In genomic region chr17:44559288-44560249, GRCh38 we compare ENCODE assay signal across 12 cellular contexts. TPM values are rescaled to one million over a fixed set of nuclear protein-coding genes. Genes with fewer than 3 reads are reported as not detected.
DNase-seq lines count a peak whose midpoint lies in the region; ATAC-seq and TF ChIP-seq lines count a peak whose summit lies in the region.
"Had no signal": no experiment of that assay in that cellular context is flagged by ENCODE, and none has a peak within 500 bp of the region (broad histone marks: within the 10 kb centered on the region; RNA-seq: fewer than 3 reads in every experiment).

No MANE protein-coding gene starts in this region.

- POLR2A ChIA-PET in CD8-positive, alpha-beta T cell (lab: Charles Lee) = no interaction called here

- peak overlapping the region; percentile 81 for H3K4me2 ChIP-seq in fibroblast of lung (ENCODE audit: extremely low read depth, insufficient read depth, low read length)

- H3K36me3 Mint-ChIP-seq in CD8-positive, alpha-beta T cell = no peaks in the 10 kb centered on the region

- no peaks in the 10 kb centered on the region for H3K36me3 ChIP-seq in CD8-positive, alpha-beta T cell (ENCODE audit: insufficient read depth, low read length)
- H3K36me3 ChIP-seq in NT2/D1 (ENCODE audit: insufficient read depth, insufficient read length, low read length) = peaks cover 43% of the 10 kb centered on the region
- H3K36me3 ChIP-seq in fibroblast of lung (ENCODE audit: control insufficient read depth, insufficient read depth, low read length) = peaks cover 5% of the 10 kb centered on the region
- H3K36me3 ChIP-seq in vagina = no peaks in the 10 kb centered on the region
- no peaks in the 10 kb centered on the region for H3K36me3 ChIP-seq in gastrocnemius medialis

- H3K4me1 Mint-ChIP-seq in CD8-positive, alpha-beta T cell (ENCODE audit: low read depth) = peaks cover 25% of the 10 kb centered on the region

- H3K4me3 ChIP-seq in CD8-positive, alpha-beta T cell (ENCODE audit: low read depth, low read length) = no peak overlapping the region
- H3K4me3 ChIP-seq in NT2/D1 (ENCODE audit: insufficient read length, low read depth) (peak overlapping the region; percentile 79), fibroblast of lung (replicated peaks in 1 of 4; ENCODE audit: control extremely low read depth in 1 of 4, insufficient read depth in 1 of 4, low read depth in 3 of 4, low read length in 4 of 4) (peak overlapping the region; percentile 57 to 88 (median 72)), vagina (peak overlapping the region in 1 of 2 donors; percentile 72), gastrocnemius medialis (no peak overlapping the region)

- no peaks in the 10 kb centered on the region for H3K9me3 Mint-ChIP-seq in CD8-positive, alpha-beta T cell
- H3K9me3 Mint-ChIP-seq: activated CD4-positive, alpha-beta T cell treated with anti-CD3 and anti-CD28 coated beads, Interleukin-2, amount 10 ng/mL, durations not matched to agents 7 days and 5 days had no signal

- no peak overlapping the region for H3K27ac ChIP-seq in CD8-positive, alpha-beta T cell (ENCODE audit: low read depth, low read length)
- H3K27ac ChIP-seq in fibroblast of lung (ENCODE audit: insufficient read depth, low read length) (no peak overlapping the region), vagina (no peak overlapping the region), gastrocnemius medialis (no peak overlapping the region)

- no peak for DNase-seq in CD8-positive, alpha-beta T cell
- DNase-seq in NT2/D1 (ENCODE audit: low read depth, low spot score) (no peak), fibroblast of lung (ENCODE audit: low read depth in 2 of 2) (peak in 1 of 2 donors; percentile 51), posterior vena cava (ENCODE audit: low spot score) (peak; percentile 78), vagina (ENCODE audit: extremely low spot score in 2 of 2) (no peak), gastrocnemius medialis (no peak)
- DNase-seq: activated CD4-positive, alpha-beta T cell treated with anti-CD3 and anti-CD28 coated beads, Interleukin-2, amount 10 ng/mL, durations not matched to agents 7 days and 5 days; GDM1; hypothalamus; NCI-H1105 had no signal

- peaks cover 6% of the 10 kb centered on the region for H3K27me3 ChIP-seq in CD8-positive, alpha-beta T cell (ENCODE audit: insufficient read depth, low read length)
- no peaks in the 10 kb centered on the region for H3K27me3 ChIP-seq in NT2/D1 (ENCODE audit: insufficient read depth, insufficient read length)
- no peaks in the 10 kb centered on the region for H3K27me3 ChIP-seq in fibroblast of lung (ENCODE audit: control insufficient read depth, insufficient read depth, low read length)
- H3K27me3 ChIP-seq in vagina = no peaks in the 10 kb centered on the region
- H3K27me3 ChIP-seq in gastrocnemius medialis = peaks cover 12 to 22% (median 17%) of the 10 kb centered on the region in 3 donors

- intact Hi-C loops in CD8-positive, alpha-beta T cell (cut with DNase I, micrococcal nuclease) = no loop called here
- intact Hi-C loops in posterior vena cava (cut with DNase I) (loop anchor here (5.0 to 10.0 kb wide), 2 partner anchors 38 to 1185 kb away; no protein-coding TSS in a partner anchor), vagina (cut with DNase I) (no loop called here), gastrocnemius medialis (cut with DNase I; ENCODE audit: low total_unique reads) (no loop called here)

- CTCF ChIA-PET in CD8-positive, alpha-beta T cell (lab: Charles Lee) = no interaction called here

- no peaks in the 10 kb centered on the region for H4K20me1 ChIP-seq in fibroblast of lung (ENCODE audit: control insufficient read depth, extremely low read depth, insufficient read depth, low read length)

- peak overlapping the region; percentile 96 for H3K9ac ChIP-seq in NT2/D1 (ENCODE audit: insufficient read length, low read depth)
- no peak overlapping the region for H3K9ac ChIP-seq in fibroblast of lung (ENCODE audit: insufficient read depth, low read length)

- peaks cover 62% of the 10 kb centered on the region for H3K27me3 Mint-ChIP-seq in CD8-positive, alpha-beta T cell (ENCODE audit: low read depth)

- peak overlapping the region; percentile 66 for H3K4me3 Mint-ChIP-seq in CD8-positive, alpha-beta T cell
- H3K4me3 Mint-ChIP-seq: activated CD4-positive, alpha-beta T cell treated with anti-CD3 and anti-CD28 coated beads, Interleukin-2, amount 10 ng/mL, durations not matched to agents 7 days and 5 days had no signal

- no peak for ATAC-seq in CD8-positive, alpha-beta T cell
- ATAC-seq in gastrocnemius medialis = no peak
- no peak for ATAC-seq in HG03175 (IDR thresholded peaks at IDR 0.05; ENCODE audit: unreplicated experiment)
- no peak for ATAC-seq in HG02938 (IDR thresholded peaks at IDR 0.05; ENCODE audit: unreplicated experiment)

- H3K4me1 ChIP-seq in CD8-positive, alpha-beta T cell (ENCODE audit: insufficient read depth, low read length) = peaks cover 11% of the 10 kb centered on the region
- H3K4me1 ChIP-seq in NT2/D1 (ENCODE audit: insufficient read depth, insufficient read length) = peaks cover 11% of the 10 kb centered on the region
- peaks cover 9% of the 10 kb centered on the region for H3K4me1 ChIP-seq in fibroblast of lung (ENCODE audit: control insufficient read depth, extremely low read depth, insufficient read depth, low read length)
- H3K4me1 ChIP-seq in vagina = peaks cover 25% of the 10 kb centered on the region
- H3K4me1 ChIP-seq in gastrocnemius medialis = no peaks in the 10 kb centered on the region

- H3K79me2 ChIP-seq in fibroblast of lung (ENCODE audit: control insufficient read depth, insufficient read depth, low read length) = peaks cover 21% of the 10 kb centered on the region

- no peak for TF ChIP-seq POLR2A in vagina (IDR thresholded peaks at IDR 0.05)
- TF ChIP-seq POLR2A in gastrocnemius medialis (IDR thresholded peaks at IDR 0.05) = no peak

- H3K9me3 ChIP-seq in CD8-positive, alpha-beta T cell (ENCODE audit: low read length) = no peaks in the 10 kb centered on the region
- H3K9me3 ChIP-seq in NT2/D1 (ENCODE audit: insufficient read depth, low read length) (peaks cover 11% of the 10 kb centered on the region; the same call in 1 of the 2 replicates), fibroblast of lung (ENCODE audit: control insufficient read depth, insufficient read depth, low read depth, low read length) (peaks cover 2% of the 10 kb centered on the region), vagina (no peaks in the 10 kb centered on the region), gastrocnemius medialis (no peaks in the 10 kb centered on the region)

- no peak overlapping the region for H3K27ac Mint-ChIP-seq in CD8-positive, alpha-beta T cell
- H3K27ac Mint-ChIP-seq: activated CD4-positive, alpha-beta T cell treated with anti-CD3 and anti-CD28 coated beads, Interleukin-2, amount 10 ng/mL, durations not matched to agents 7 days and 5 days had no signal

- in situ Hi-C loops in gastrocnemius medialis (cut with MboI; ENCODE audit: low sequenced_read_pairs in 4 of 4) = no loop called here

- no peak for TF ChIP-seq CTCF in CD8-positive, alpha-beta T cell (IDR thresholded peaks at IDR 0.05)
- no peak for TF ChIP-seq CTCF in fibroblast of lung (conservative IDR thresholded peaks at IDR 0.05 in 1 of 2, IDR thresholded peaks at IDR 0.05 in 1 of 2; ENCODE audit: low read depth in 1 of 2, low read length in 2 of 2)
- no peak for TF ChIP-seq CTCF in vagina (IDR thresholded peaks at IDR 0.05)
- no peak for TF ChIP-seq CTCF in gastrocnemius medialis (IDR thresholded peaks at IDR 0.05 in 4 of 5, conservative IDR thresholded peaks at IDR 0.05 in 1 of 5)

- no peak overlapping the region for H2AFZ ChIP-seq in fibroblast of lung (ENCODE audit: low read length)

RNA-seq across cellular contexts. Expression of gene FZD2, which starts 2.3 kb away (rescaled TPM):
- not detected for total RNA-seq in CD8-positive, alpha-beta T cell
- 14.6 and 20.3 TPM in 2 replicates for total RNA-seq in fibroblast of lung
- polyA plus RNA-seq in fibroblast of lung = 14.0 and 23.2 TPM in 2 replicates
- 24.6 and 32.2 TPM in 2 replicates for polyA plus RNA-seq in fibroblast of lung (2012)
- polyA minus RNA-seq in fibroblast of lung (ENCODE audit: low replicate concordance) = 23.3 and 44.3 TPM in 2 replicates
- total RNA-seq in posterior vena cava = 10 to 100 TPM; 10.4 to 12.6 TPM
- total RNA-seq in vagina = 7.6 TPM
- total RNA-seq in gastrocnemius medialis = under 1 TPM in 3 of 4 donors, not detected in 1; 0.31 to 0.68 (median 0.58) TPM

RNA-seq across cellular contexts. Expression of gene GPATCH8, which starts 56.4 kb away (rescaled TPM):
- total RNA-seq in CD8-positive, alpha-beta T cell = 10 to 100 TPM; 73.8 to 75.2 TPM
- total RNA-seq in fibroblast of lung (13.4 and 19.3 TPM in 2 replicates), posterior vena cava (10 to 100 TPM; 28.5 to 36.4 TPM), vagina (39.0 TPM), gastrocnemius medialis (10 to 100 TPM; 39.9 to 75.1 (median 50.8) TPM)
- 13.7 and 14.0 TPM in 2 replicates for polyA plus RNA-seq in fibroblast of lung
- 11.7 and 15.1 TPM in 2 replicates for polyA plus RNA-seq in fibroblast of lung (2012)
- 17.9 and 21.9 TPM in 2 replicates for polyA minus RNA-seq in fibroblast of lung (ENCODE audit: low replicate concordance)

Comparison
In these comparisons a context has a peak if more than half of its experiments do, and no peak if none do; other contexts are left out.
1. H3K4me3 ChIP-seq: peak in NT2/D1 (single experiment) and fibroblast of lung (4 of 4); none in CD8-positive, alpha-beta T cell (single experiment) and gastrocnemius medialis (0 of 4).
2. intact Hi-C loops: an anchor here in posterior vena cava (5.0 to 10.0 kb wide); none called in CD8-positive, alpha-beta T cell, vagina and gastrocnemius medialis.